Comparison of ENCODE assay signal across 10 cellular contexts in genomic region chr13:26867451-26868067, GRCh38.
A peak's percentile ranks its signal among the peaks of the same experiment; 100 is the strongest.
DNase-seq lines count a peak whose midpoint lies in the region; ATAC-seq and FAIRE-seq lines count a peak whose summit lies in the region.
"Had no signal": no experiment of that assay in that cellular context is flagged by ENCODE, and none has a peak within 500 bp of the region (broad histone marks: within the 10 kb centered on the region; RNA-seq: fewer than 3 reads in every experiment).

No MANE protein-coding gene starts in this region.

- peak; percentile 2 to 9 for DNase-seq in stimulated activated CD4-positive, alpha-beta T cell treated with anti-CD3 and anti-CD28 coated beads, Interleukin-2, amount 100 ng/mL, for 48 hours
- no peak for DNase-seq in stimulated activated CD4-positive, alpha-beta T cell treated with anti-CD3 and anti-CD28 coated beads, Interleukin-4, amount 100 ng/mL, for 24 hours
- DNase-seq in RPMI8226 = peak; percentile 5
- DNase-seq in fibroblast of peridontal ligament (ENCODE audit: extremely low read depth) = peak; percentile 21
- DNase-seq in urothelium cell line (ENCODE audit: low spot score) = peak; percentile 33
- DNase-seq in stimulated activated naive CD4-positive, alpha-beta T cell treated with Interleukin-2 at 50 U/mL for 16 hours (lab: John Stamatoyannopoulos, UW) = no peak
- no peak for DNase-seq in NCI-H146 treated with DMSO at 0.1 percent for 48 hours (lab: John Stamatoyannopoulos, UW; ENCODE audit: unreplicated experiment)
- DNase-seq: foreskin melanocyte had no signal

- no peak for FAIRE-seq in urothelium cell line (lab: Jason Lieb, UNC)

- no peak for ATAC-seq in GM19452 (IDR thresholded peaks at IDR 0.05; ENCODE audit: unreplicated experiment)
- ATAC-seq: naive thymus-derived CD8-positive, alpha-beta T cell had no signal

Comparison
In these comparisons a context has a peak if more than half of its experiments do, and no peak if none do; other contexts are left out.
1. DNase-seq: peak in stimulated activated CD4-positive, alpha-beta T cell treated with anti-CD3 and anti-CD28 coated beads, Interleukin-2, amount 100 ng/mL, for 48 hours (2 of 2), RPMI8226 (single experiment), fibroblast of peridontal ligament (single experiment) and urothelium cell line (single experiment); none in stimulated activated CD4-positive, alpha-beta T cell treated with anti-CD3 and anti-CD28 coated beads, Interleukin-4, amount 100 ng/mL, for 24 hours (single experiment), stimulated activated naive CD4-positive, alpha-beta T cell treated with Interleukin-2 at 50 U/mL for 16 hours (single experiment) and NCI-H146 treated with DMSO at 0.1 percent for 48 hours (single experiment).